In genomic region chr4:3406431-3406830, GRCh38 we compare ENCODE assay signal across 20 cellular contexts. TPM values are rescaled to one million over a fixed set of nuclear protein-coding genes. Genes with fewer than 3 reads are reported as not detected.
"Had no signal": no experiment of that assay in that cellular context is flagged by ENCODE, and none has a peak within 500 bp of the region (broad histone marks: within the 10 kb centered on the region; RNA-seq: fewer than 3 reads in every experiment).

No MANE protein-coding gene starts in this region.

- H3K36me3 Mint-ChIP-seq: activated CD4-positive, alpha-beta memory T cell treated with anti-CD3 and anti-CD28 coated beads for 36 hours had no signal

- H3K27me3 Mint-ChIP-seq: activated CD4-positive, alpha-beta memory T cell treated with anti-CD3 and anti-CD28 coated beads for 36 hours; activated naive CD4-positive, alpha-beta T cell treated with anti-CD3 and anti-CD28 coated beads, Interleukin-2, amount 50 U/mL, for 24 hours; progenitor cell of endocrine pancreas; stimulated activated naive CD8-positive, alpha-beta T cell treated with anti-CD3 and anti-CD28 coated beads, Interleukin-15, Interleukin-2, amounts not matched to agents 100 ng/mL and 50 ng/mL, for 24 hours; type B pancreatic cell had no signal

- H3K4me3 ChIP-seq: esophagus squamous epithelium, skin epidermis had no signal

- H3K9me3 ChIP-seq: esophagus squamous epithelium had no signal

- H3K4me3 Mint-ChIP-seq: activated CD4-positive, alpha-beta memory T cell treated with anti-CD3 and anti-CD28 coated beads for 36 hours; activated naive CD4-positive, alpha-beta T cell treated with anti-CD3 and anti-CD28 coated beads, Interleukin-2, amount 50 U/mL, for 24 hours; nephron progenitor cell; stimulated activated naive CD8-positive, alpha-beta T cell treated with anti-CD3 and anti-CD28 coated beads, Interleukin-15, Interleukin-2, amounts not matched to agents 100 ng/mL and 50 ng/mL, for 24 hours; type B pancreatic cell; WTC11 had no signal

- DNase-seq: activated CD4-positive, alpha-beta memory T cell treated with anti-CD3 and anti-CD28 coated beads for 36 hours; activated CD4-positive, alpha-beta T cell treated with anti-CD3 and anti-CD28 coated beads for 4 hours; dermis blood vessel endothelial cell; effector memory CD4-positive, alpha-beta T cell; esophagus squamous epithelium; midbrain; nephron progenitor cell; occipital lobe; stimulated activated CD4-positive, alpha-beta T cell treated with anti-CD3 and anti-CD28 coated beads, Interleukin-15, amount 100 ng/mL, for 24 hours; stimulated activated CD4-positive, alpha-beta T cell treated with anti-CD3 and anti-CD28 coated beads, Interleukin-2, amount 100 ng/mL, for 48 hours had no signal

- H3K9me3 Mint-ChIP-seq: activated naive CD4-positive, alpha-beta T cell treated with anti-CD3 and anti-CD28 coated beads, Interleukin-2, amount 50 U/mL, for 24 hours; stimulated activated naive CD8-positive, alpha-beta T cell treated with anti-CD3 and anti-CD28 coated beads, Interleukin-15, Interleukin-2, amounts not matched to agents 100 ng/mL and 50 ng/mL, for 24 hours had no signal

- H3K27me3 ChIP-seq: esophagus squamous epithelium had no signal

- ATAC-seq: WTC11 had no signal

- H3K4me1 Mint-ChIP-seq: activated naive CD4-positive, alpha-beta T cell treated with anti-CD3 and anti-CD28 coated beads, Interleukin-2, amount 50 U/mL, for 24 hours had no signal

- H3K27ac Mint-ChIP-seq: activated CD4-positive, alpha-beta memory T cell treated with anti-CD3 and anti-CD28 coated beads for 36 hours; activated naive CD4-positive, alpha-beta T cell treated with anti-CD3 and anti-CD28 coated beads, Interleukin-2, amount 50 U/mL, for 24 hours; stimulated activated naive CD8-positive, alpha-beta T cell treated with anti-CD3 and anti-CD28 coated beads, Interleukin-15, Interleukin-2, amounts not matched to agents 100 ng/mL and 50 ng/mL, for 24 hours; type B pancreatic cell; WTC11 had no signal

- H3K27ac ChIP-seq: esophagus squamous epithelium, skin epidermis had no signal

RNA-seq across cellular contexts. Expression of gene HGFAC, which starts 35.3 kb away (rescaled TPM):
- total RNA-seq: activated CD4-positive, alpha-beta memory T cell treated with anti-CD3 and anti-CD28 coated beads for 36 hours; bronchial epithelial cell; T-helper 2 cell treated with Interferon-gamma antibody and Interleukin-4, amounts not matched to agents 100 ng/mL and 5 ng/mL, for 36 hours had no signal

RNA-seq across cellular contexts. Expression of gene DOK7, which starts 56.7 kb away (rescaled TPM):
- total RNA-seq: activated CD4-positive, alpha-beta memory T cell treated with anti-CD3 and anti-CD28 coated beads for 36 hours; endothelial cell of umbilical vein; lung microvascular endothelial cell; occipital lobe; progenitor cell of endocrine pancreas; T-helper 2 cell treated with Interferon-gamma antibody and Interleukin-4, amounts not matched to agents 100 ng/mL and 5 ng/mL, for 36 hours had no signal
- polyA plus RNA-seq: endothelial cell of umbilical vein had no signal
